In genomic region chr5:139574641-139575312, GRCh38 we compare ENCODE assay signal across 8 cellular contexts. TPM values are rescaled to one million over a fixed set of nuclear protein-coding genes. Genes with fewer than 3 reads are reported as not detected.
A peak's percentile ranks its signal among the peaks of the same experiment; 100 is the strongest.
DNase-seq lines count a peak whose midpoint lies in the region; ATAC-seq and TF ChIP-seq lines count a peak whose summit lies in the region.

No MANE protein-coding gene starts in this region.

- peaks cover 22% of the 10 kb centered on the region for H3F3A ChIP-seq in neural progenitor cell (ENCODE audit: low read depth)

- H3K4me1 ChIP-seq in SJCRH30, result peaks cover 4% of the 10 kb centered on the region; the same call in 1 of the 2 replicates
- H3K4me1 ChIP-seq in neural progenitor cell, result no peaks in the 10 kb centered on the region

- peak; percentile 69 for TF ChIP-seq CTCF in neural progenitor cell (IDR thresholded peaks at IDR 0.05)

- no peak overlapping the region for H3K4me3 Mint-ChIP-seq in neural progenitor cell

- peaks cover 98% of the 10 kb centered on the region for H4K20me1 ChIP-seq in neural progenitor cell (ENCODE audit: low read depth)

- H3K9ac ChIP-seq in neural progenitor cell, result no peak overlapping the region

- DNase-seq in CD1c-positive myeloid dendritic cell (ENCODE audit: extremely low spot score), result peak; percentile 26
- DNase-seq in SJCRH30, result peak; percentile 15 to 56
- peak; percentile 60 for DNase-seq in neural progenitor cell (ENCODE audit: low spot score)

- no peak overlapping the region for H3K4me2 ChIP-seq in neural progenitor cell

- H3K9me3 ChIP-seq in SJCRH30 (replicated peaks) (no peaks in the 10 kb centered on the region), neural progenitor cell (ENCODE audit: low read depth) (no peaks in the 10 kb centered on the region)

- H3K4me3 ChIP-seq in SJCRH30, result no peak overlapping the region
- no peak overlapping the region for H3K4me3 ChIP-seq in neural progenitor cell

- H3K27ac Mint-ChIP-seq in neural progenitor cell, result no peak overlapping the region

- H3K27ac ChIP-seq in SJCRH30, result no peak overlapping the region
- peak overlapping the region; percentile 42 for H3K27ac ChIP-seq in neural progenitor cell

- no peaks in the 10 kb centered on the region for H3K27me3 Mint-ChIP-seq in neural progenitor cell (ENCODE audit: insufficient read depth, low read depth)

- H3K36me3 Mint-ChIP-seq in neural progenitor cell, result peaks cover 4% of the 10 kb centered on the region

- H3K79me2 ChIP-seq in neural progenitor cell (ENCODE audit: low read depth), result peaks cover 100% of the 10 kb centered on the region

- H2AFZ ChIP-seq in neural progenitor cell (replicated peaks), result no peak overlapping the region

- ATAC-seq in GM21529 (IDR thresholded peaks at IDR 0.05; ENCODE audit: unreplicated experiment) (peak; percentile 35), esophagus mucosa (peak; percentile 31), HG03457 (IDR thresholded peaks at IDR 0.05; ENCODE audit: unreplicated experiment) (no peak), GM18519 (IDR thresholded peaks at IDR 0.05; ENCODE audit: low FRiP score, unreplicated experiment) (no peak), GM18868 (IDR thresholded peaks at IDR 0.05; ENCODE audit: unreplicated experiment) (no peak)

- H3K4me1 Mint-ChIP-seq in neural progenitor cell, result no peaks in the 10 kb centered on the region

- H3K36me3 ChIP-seq in SJCRH30, result peaks cover 14% of the 10 kb centered on the region
- H3K36me3 ChIP-seq in neural progenitor cell, result no peaks in the 10 kb centered on the region

- no peaks in the 10 kb centered on the region for H3K27me3 ChIP-seq in SJCRH30
- no peaks in the 10 kb centered on the region for H3K27me3 ChIP-seq in neural progenitor cell

- no peaks in the 10 kb centered on the region for H3K9me3 Mint-ChIP-seq in neural progenitor cell

RNA-seq across cellular contexts. Expression of gene UBE2D2, which starts 13.6 kb away (rescaled TPM):
- total RNA-seq in SJCRH30 (2014; rRNA removed; shearing (Covaris generic)), result 101 and 106 TPM in 2 replicates
- total RNA-seq in esophagus mucosa (119 TPM), neural progenitor cell (ENCODE audit: low replicate concordance) (131 and 141 TPM in 2 replicates)

Comparison
In these comparisons a context has a peak if more than half of its experiments do, and no peak if none do; other contexts are left out.
1. ATAC-seq: peak in GM21529 (single experiment) and esophagus mucosa (single experiment); none in HG03457 (single experiment), GM18519 (single experiment) and GM18868 (single experiment).
2. Peak in every context shown above with its lines, with median percentiles within 50 percentile points of each other: DNase-seq.